Comparison of ENCODE assay signal across 1 cellular context in the genomic region with DNA sequence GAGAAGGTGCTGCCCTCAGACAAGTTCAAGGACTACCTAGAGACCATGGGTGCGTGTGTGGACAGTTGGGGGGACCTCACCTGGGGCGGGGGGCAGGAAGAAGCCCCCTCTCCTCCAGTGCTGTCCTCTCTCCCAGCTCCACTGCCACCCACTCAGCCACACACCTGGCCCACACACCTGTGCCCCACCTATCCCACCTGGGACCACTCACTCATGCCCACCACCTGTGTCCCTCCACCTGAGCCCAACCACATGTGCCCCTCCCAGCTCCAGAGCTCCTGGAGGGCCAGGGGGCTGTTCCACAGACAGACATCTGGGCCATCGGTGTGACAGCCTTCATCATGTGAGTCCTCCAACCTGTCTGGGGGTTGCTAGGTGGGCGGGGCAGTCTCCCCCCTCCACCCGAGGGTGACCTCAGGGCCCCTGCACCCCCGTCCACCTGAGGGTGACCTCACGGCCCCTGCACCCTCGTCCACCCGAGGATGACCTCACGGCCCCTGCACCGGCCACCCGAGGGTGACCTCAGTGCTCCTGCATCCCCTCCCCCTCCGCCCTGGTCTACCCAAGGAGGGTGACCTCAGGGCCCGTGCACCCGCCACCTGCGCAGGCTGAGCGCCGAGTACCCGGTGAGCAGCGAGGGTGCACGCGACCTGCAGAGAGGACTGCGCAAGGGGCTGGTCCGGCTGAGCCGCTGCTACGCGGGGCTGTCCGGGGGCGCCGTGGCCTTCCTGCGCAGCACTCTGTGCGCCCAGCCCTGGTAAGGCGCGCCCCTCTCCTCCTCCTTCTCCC.
TF ChIP-seq lines count a peak whose summit lies in the region.

No MANE protein-coding gene starts in this region.

TF ChIP-seq in HEK293, 187 proteins besides CTCF, POLR2A, EP300 and RAD21 (continued from another document):
- TF ChIP-seq, protein P1, sequence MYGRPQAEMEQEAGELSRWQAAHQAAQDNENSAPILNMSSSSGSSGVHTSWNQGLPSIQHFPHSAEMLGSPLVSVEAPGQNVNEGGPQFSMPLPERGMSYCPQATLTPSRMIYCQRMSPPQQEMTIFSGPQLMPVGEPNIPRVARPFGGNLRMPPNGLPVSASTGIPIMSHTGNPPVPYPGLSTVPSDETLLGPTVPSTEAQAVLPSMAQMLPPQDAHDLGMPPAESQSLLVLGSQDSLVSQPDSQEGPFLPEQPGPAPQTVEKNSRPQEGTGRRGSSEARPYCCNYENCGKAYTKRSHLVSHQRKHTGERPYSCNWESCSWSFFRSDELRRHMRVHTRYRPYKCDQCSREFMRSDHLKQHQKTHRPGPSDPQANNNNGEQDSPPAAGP (tag by site-specific recombination; IDR thresholded peaks at IDR 0.05) = 0 out of 2 replicates have a peak, but pooled peaks have one; percentile 47
- no peak; the same call in none of the 2 replicates for TF ChIP-seq ZXDB (tag by site-specific recombination; IDR thresholded peaks at IDR 0.05)
- TF ChIP-seq ZFP41 (tag by site-specific recombination; IDR thresholded peaks at IDR 0.05; ENCODE audit: borderline replicate concordance) = no peak
- TF ChIP-seq PATZ1 (tag by site-specific recombination; IDR thresholded peaks at IDR 0.05) = peak; percentile 75
- TF ChIP-seq ZBTB48 (tag by site-specific recombination; IDR thresholded peaks at IDR 0.05) = no peak; the same call in none of the 2 replicates
- TF ChIP-seq OVOL3 (tag by site-specific recombination; IDR thresholded peaks at IDR 0.05) = no peak
- TF ChIP-seq BCL11B (tag by site-specific recombination; IDR thresholded peaks at IDR 0.05; ENCODE audit: low read depth) = peak; percentile 98
- TF ChIP-seq ZNF585B (tag by site-specific recombination; IDR thresholded peaks at IDR 0.05) = no peak
- TF ChIP-seq SETDB1 (IDR thresholded peaks at IDR 0.05; ENCODE audit: insufficient read length, low read length) = no peak
- TF ChIP-seq REST (tag by site-specific recombination; IDR thresholded peaks at IDR 0.05) = no peak
- peak; percentile 72; the same call in 1 of the 2 replicates for TF ChIP-seq KLF1 (tag by site-specific recombination; IDR thresholded peaks at IDR 0.05)
- TF ChIP-seq ZNF24 (tag by site-specific recombination; IDR thresholded peaks at IDR 0.05) = no peak
- TF ChIP-seq ZNF776 (tag by site-specific recombination; IDR thresholded peaks at IDR 0.05; ENCODE audit: borderline replicate concordance) = no peak
- TF ChIP-seq ZNF701 (tag by site-specific recombination; IDR thresholded peaks at IDR 0.05) = no peak
- TF ChIP-seq ZNF302 (tag by site-specific recombination; IDR thresholded peaks at IDR 0.05; ENCODE audit: low read depth) = no peak
- no peak for TF ChIP-seq ZNF221 (tag by site-specific recombination; IDR thresholded peaks at IDR 0.05; ENCODE audit: borderline replicate concordance)
